Comparison of ENCODE assay signal across 9 cellular contexts in the genomic region with DNA sequence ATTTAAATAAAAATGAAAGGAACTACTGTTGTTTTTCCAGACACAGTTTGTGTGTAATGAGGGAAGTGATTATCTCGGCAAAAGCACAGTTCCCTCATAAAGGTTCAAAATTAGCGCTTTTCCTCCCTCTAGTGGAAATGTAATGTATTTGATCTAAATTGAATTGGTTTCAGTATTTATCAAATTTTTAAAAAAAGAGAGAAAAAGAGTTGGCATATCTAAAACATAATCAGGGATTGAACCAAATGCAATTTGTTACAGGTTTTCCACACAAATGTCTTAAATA. TPM values are rescaled to one million over a fixed set of nuclear protein-coding genes. Genes with fewer than 3 reads are reported as not detected.
DNase-seq lines count a peak whose midpoint lies in the region; ATAC-seq, FAIRE-seq and TF ChIP-seq lines count a peak whose summit lies in the region.
"Had no signal": no experiment of that assay in that cellular context is flagged by ENCODE, and none has a peak within 500 bp of the region (broad histone marks: within the 10 kb centered on the region; RNA-seq: fewer than 3 reads in every experiment).

No MANE protein-coding gene starts in this region.

- H3K27ac ChIP-seq in mesodermal cell (ENCODE audit: low read depth, low read length, severe bottlenecking): peak overlapping the region; percentile 70
- H3K27ac ChIP-seq: SJCRH30 had no signal

- peaks cover 10% of the 10 kb centered on the region for H3K4me1 ChIP-seq in mesodermal cell (ENCODE audit: control insufficient read depth, insufficient read depth, low read length, poor library complexity, severe bottlenecking)

- peaks cover 14% of the 10 kb centered on the region for H3K9me3 ChIP-seq in mesodermal cell (ENCODE audit: control insufficient read depth, low read length)
- H3K9me3 ChIP-seq: SJCRH30 had no signal

- no peak for ATAC-seq in GM21576 (IDR thresholded peaks at IDR 0.05; ENCODE audit: unreplicated experiment)
- ATAC-seq in GM18870 (IDR thresholded peaks at IDR 0.05; ENCODE audit: unreplicated experiment): no peak
- ATAC-seq in GM21390 (IDR thresholded peaks at IDR 0.05; ENCODE audit: unreplicated experiment): no peak

- TF ChIP-seq CTCF in bronchial epithelial cell (IDR thresholded peaks at IDR 0.05; ENCODE audit: insufficient read depth, low read length, severe bottlenecking): no peak

- WGBS in mesodermal cell (ENCODE audit: insufficient coverage in 2 of 2), 2 experiments: no CpG with 5 or more reads among the region's 2 CpGs

- H3K4me3 ChIP-seq in bronchial epithelial cell (ENCODE audit: low read depth, low read length): no peak overlapping the region
- no peak overlapping the region for H3K4me3 ChIP-seq in mesodermal cell (ENCODE audit: extremely low read depth, insufficient read depth, low read length, poor library complexity, severe bottlenecking)
- H3K4me3 ChIP-seq: SJCRH30 had no signal

- FAIRE-seq in bronchial epithelial cell (lab: Jason Lieb, UNC): no peak

- DNase-seq in ELR (ENCODE audit: low read depth) (peak; percentile 19), NCI-H2081 (lab: John Stamatoyannopoulos, UW) (peak; percentile 58 to 79), bronchial epithelial cell (ENCODE audit: low read depth) (peak; percentile 9), GOT3 (lab: John Stamatoyannopoulos, UW) (no peak)

- no peaks in the 10 kb centered on the region for H3K27me3 ChIP-seq in bronchial epithelial cell (ENCODE audit: control insufficient read depth, insufficient read depth, low read length)
- H3K27me3 ChIP-seq: SJCRH30 had no signal

- no peaks in the 10 kb centered on the region for H3K36me3 ChIP-seq in bronchial epithelial cell (ENCODE audit: control insufficient read depth, insufficient read depth, low read length)
- no peaks in the 10 kb centered on the region for H3K36me3 ChIP-seq in mesodermal cell (ENCODE audit: control insufficient read depth, insufficient read depth, low read length)
- H3K36me3 ChIP-seq: SJCRH30 had no signal

RNA-seq across cellular contexts. Expression of gene CMPK2, which starts 37.5 kb away (rescaled TPM):
- total RNA-seq in bronchial epithelial cell: under 0.01 and 0.26 TPM in 2 replicates
- polyA plus RNA-seq in mesodermal cell (2013, experiment 1 of 2): 1.6 TPM
- polyA plus RNA-seq in mesodermal cell (2013, experiment 2 of 2): 1.5 TPM
- total RNA-seq: SJCRH30 had no signal

RNA-seq across cellular contexts. Expression of gene RSAD2, which starts 49.3 kb away (rescaled TPM):
- total RNA-seq in bronchial epithelial cell: 0.51 and 0.53 TPM in 2 replicates
- polyA plus RNA-seq in mesodermal cell (2013, experiment 1 of 2): 0.07 TPM
- polyA plus RNA-seq in mesodermal cell (2013, experiment 2 of 2): 0.10 TPM
- total RNA-seq: SJCRH30 had no signal
